In the genomic region with DNA sequence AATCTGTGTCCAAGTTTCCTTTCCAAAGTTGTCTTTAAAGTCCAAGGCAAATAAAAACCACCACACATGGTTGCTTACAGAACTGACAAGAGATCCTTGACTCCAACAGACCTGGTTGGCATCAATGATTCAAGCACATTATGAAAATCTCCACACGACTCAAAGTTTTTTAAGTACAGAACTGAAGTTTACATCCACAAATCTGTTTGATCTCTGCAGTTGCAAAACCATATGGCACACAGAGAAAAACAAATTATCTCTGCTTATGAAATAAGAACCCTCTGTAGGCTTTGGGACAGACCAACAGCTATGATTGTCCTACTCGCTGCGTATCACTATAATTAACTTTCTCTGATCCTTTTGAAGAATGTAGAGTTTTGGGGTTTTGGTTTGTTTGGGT, we compare ENCODE assay signal across 2 cellular contexts.
TF ChIP-seq lines count a peak whose summit lies in the region.

No MANE protein-coding gene starts in this region.

TF ChIP-seq in IMR-90, 13 proteins besides CTCF, POLR2A, EP300 and RAD21:
- TF ChIP-seq MXI1 (IDR thresholded peaks at IDR 0.05; ENCODE audit: borderline replicate concordance, low read depth, low read length) (no peak), FOS (IDR thresholded peaks at IDR 0.05; ENCODE audit: low read depth, low read length) (no peak), SMC3 (IDR thresholded peaks at IDR 0.05; ENCODE audit: low read depth, low read length) (no peak), CEBPB (IDR thresholded peaks at IDR 0.05; ENCODE audit: low read depth, low read length) (no peak), NFE2L2 (IDR thresholded peaks at IDR 0.05; ENCODE audit: low read depth, low read length) (no peak), RFX5 (IDR thresholded peaks at IDR 0.05; ENCODE audit: low read depth, low read length) (no peak), ELK1 (IDR thresholded peaks at IDR 0.05; ENCODE audit: borderline replicate concordance, low read depth, low read length) (no peak), RCOR1 (IDR thresholded peaks at IDR 0.05; ENCODE audit: insufficient replicate concordance, low read length) (no peak), CHD1 (IDR thresholded peaks at IDR 0.05; ENCODE audit: low read depth, low read length) (no peak), BHLHE40 (IDR thresholded peaks at IDR 0.05; ENCODE audit: low read depth, low read length) (no peak), MAZ (IDR thresholded peaks at IDR 0.05; ENCODE audit: borderline replicate concordance, low read depth, low read length) (no peak), MAFK (IDR thresholded peaks at IDR 0.05; ENCODE audit: low read depth, low read length) (no peak)
- TF ChIP-seq, protein P1, sequence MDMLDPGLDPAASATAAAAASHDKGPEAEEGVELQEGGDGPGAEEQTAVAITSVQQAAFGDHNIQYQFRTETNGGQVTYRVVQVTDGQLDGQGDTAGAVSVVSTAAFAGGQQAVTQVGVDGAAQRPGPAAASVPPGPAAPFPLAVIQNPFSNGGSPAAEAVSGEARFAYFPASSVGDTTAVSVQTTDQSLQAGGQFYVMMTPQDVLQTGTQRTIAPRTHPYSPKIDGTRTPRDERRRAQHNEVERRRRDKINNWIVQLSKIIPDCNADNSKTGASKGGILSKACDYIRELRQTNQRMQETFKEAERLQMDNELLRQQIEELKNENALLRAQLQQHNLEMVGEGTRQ (IDR thresholded peaks at IDR 0.05; ENCODE audit: low read depth, low read length) = no peak

TF ChIP-seq in HepG2, 621 proteins besides CTCF, POLR2A, EP300 and RAD21:
- no peak for TF ChIP-seq SMC3 (IDR thresholded peaks at IDR 0.05; ENCODE audit: low read length)
- no peak for TF ChIP-seq ZKSCAN8 (CRISPR knock-in tag; IDR thresholded peaks at IDR 0.05; ENCODE audit: borderline replicate concordance)
- no peak for TF ChIP-seq ZNF841 (CRISPR knock-in tag; IDR thresholded peaks at IDR 0.05; ENCODE audit: borderline replicate concordance)
- no peak for TF ChIP-seq ZNF138 (CRISPR knock-in tag; IDR thresholded peaks at IDR 0.05; ENCODE audit: low read depth)
